Comparison of ENCODE assay signal across 9 cellular contexts in genomic region chr16:11621920-11622651, GRCh38. TPM values are rescaled to one million over a fixed set of nuclear protein-coding genes. Genes with fewer than 3 reads are reported as not detected.
DNase-seq lines count a peak whose midpoint lies in the region; ATAC-seq and TF ChIP-seq lines count a peak whose summit lies in the region.
"Had no signal": no experiment of that assay in that cellular context is flagged by ENCODE, and none has a peak within 500 bp of the region (broad histone marks: within the 10 kb centered on the region; RNA-seq: fewer than 3 reads in every experiment).

No MANE protein-coding gene starts in this region.

- in situ Hi-C loops in KBM-7 (cut with MboI; ENCODE audit: low pct_unique_long_range_greater_than_20kb, low sequenced_read_pairs): no loop called here

- no peaks in the 10 kb centered on the region for H3K9me3 ChIP-seq in A673 (ENCODE audit: low read depth, low read length, poor library complexity, severe bottlenecking)

- no peaks in the 10 kb centered on the region for H3K36me3 ChIP-seq in A673 (ENCODE audit: insufficient read depth, low read length, poor library complexity, severe bottlenecking)

- CTCF ChIA-PET in A673 (lab: Charles Lee): interaction anchor here (0.6 kb wide), 2 partner anchors 163 to 191 kb away, joined by 5 to 16 read pairs; no protein-coding TSS in a partner anchor

- H3K27ac ChIP-seq in A673 (ENCODE audit: low read depth, low read length, poor library complexity, severe bottlenecking): no peak overlapping the region
- H3K27ac ChIP-seq: 22Rv1 had no signal

- no peak for TF ChIP-seq CTCF in A673 (conservative IDR thresholded peaks at IDR 0.05; ENCODE audit: low read depth, low read length)

- POLR2A ChIA-PET in A673 (lab: Charles Lee; ENCODE audit: low non-redundant PET): no interaction called here

- H3K27me3 ChIP-seq in A673 (replicated peaks; ENCODE audit: insufficient read depth, low read depth, low read length, poor library complexity): no peaks in the 10 kb centered on the region

- no TSS peak for BruUV-seq in A673 (replicated peaks; lab: Mats Ljungman, UMichigan)

- intact Hi-C loops in Right ventricle myocardium superior (cut with DNase I): no loop called here
- intact Hi-C loops in A673 (cut with micrococcal nuclease; ENCODE audit: unreplicated experiment): no loop called here

- DNase-seq in DMS 273 (lab: John Stamatoyannopoulos, UW; ENCODE audit: unreplicated experiment) (peak; percentile 78), DMS 273 treated with DMSO at 0.1 percent for 48 hours (lab: John Stamatoyannopoulos, UW) (no peak), Right ventricle myocardium superior (peak; percentile 68), KBM-7 (no peak), A673 (ENCODE audit: low spot score) (no peak)
- peak; percentile 49 for DNase-seq in activated CD8-positive, alpha-beta memory T cell treated with anti-CD3 and anti-CD28 coated beads, Interleukin-2, amount 50 U/mL, for 1 hour (ENCODE audit: extremely low read depth)
- DNase-seq in stimulated activated naive CD8-positive, alpha-beta T cell treated with anti-CD3 and anti-CD28 coated beads, Interleukin-15, Interleukin-2, amounts not matched to agents 100 U/mL and 50 U/mL, for 24 hours: peak; percentile 54

- ATAC-seq in Right ventricle myocardium superior (ENCODE audit: poor library complexity) (peak; percentile 67), HG03108 (IDR thresholded peaks at IDR 0.05; ENCODE audit: unreplicated experiment) (no peak)
- ATAC-seq in stimulated activated naive CD8-positive, alpha-beta T cell treated with anti-CD3 and anti-CD28 coated beads, Interleukin-15, Interleukin-2, amounts not matched to agents 100 U/mL and 50 U/mL, for 24 hours: peak; percentile 67

- no peaks in the 10 kb centered on the region for H3K4me1 ChIP-seq in A673 (ENCODE audit: insufficient read depth, low read length, poor library complexity, severe bottlenecking)

- H3K4me3 ChIP-seq in A673 (ENCODE audit: low read depth, low read length, poor library complexity, severe bottlenecking): no peak overlapping the region

RNA-seq across cellular contexts. Expression of gene LITAF, which starts 35.4 kb away (rescaled TPM):
- total RNA-seq in Right ventricle myocardium superior (74.3 TPM), A673 (2021) (6.9 and 12.2 TPM in 2 replicates)

RNA-seq across cellular contexts. Expression of gene SNN, which starts 46.2 kb away (rescaled TPM):
- total RNA-seq in Right ventricle myocardium superior (28.3 TPM), A673 (2021) (13.0 and 14.6 TPM in 2 replicates)

Comparison
In these comparisons a context has a peak if more than half of its experiments do, and no peak if none do; other contexts are left out.
1. DNase-seq: peak in DMS 273 (single experiment), activated CD8-positive, alpha-beta memory T cell treated with anti-CD3 and anti-CD28 coated beads, Interleukin-2, amount 50 U/mL, for 1 hour (single experiment), Right ventricle myocardium superior (single experiment) and stimulated activated naive CD8-positive, alpha-beta T cell treated with anti-CD3 and anti-CD28 coated beads, Interleukin-15, Interleukin-2, amounts not matched to agents 100 U/mL and 50 U/mL, for 24 hours (single experiment); none in DMS 273 treated with DMSO at 0.1 percent for 48 hours (single experiment), KBM-7 (single experiment) and A673 (single experiment).